In the genomic region with DNA sequence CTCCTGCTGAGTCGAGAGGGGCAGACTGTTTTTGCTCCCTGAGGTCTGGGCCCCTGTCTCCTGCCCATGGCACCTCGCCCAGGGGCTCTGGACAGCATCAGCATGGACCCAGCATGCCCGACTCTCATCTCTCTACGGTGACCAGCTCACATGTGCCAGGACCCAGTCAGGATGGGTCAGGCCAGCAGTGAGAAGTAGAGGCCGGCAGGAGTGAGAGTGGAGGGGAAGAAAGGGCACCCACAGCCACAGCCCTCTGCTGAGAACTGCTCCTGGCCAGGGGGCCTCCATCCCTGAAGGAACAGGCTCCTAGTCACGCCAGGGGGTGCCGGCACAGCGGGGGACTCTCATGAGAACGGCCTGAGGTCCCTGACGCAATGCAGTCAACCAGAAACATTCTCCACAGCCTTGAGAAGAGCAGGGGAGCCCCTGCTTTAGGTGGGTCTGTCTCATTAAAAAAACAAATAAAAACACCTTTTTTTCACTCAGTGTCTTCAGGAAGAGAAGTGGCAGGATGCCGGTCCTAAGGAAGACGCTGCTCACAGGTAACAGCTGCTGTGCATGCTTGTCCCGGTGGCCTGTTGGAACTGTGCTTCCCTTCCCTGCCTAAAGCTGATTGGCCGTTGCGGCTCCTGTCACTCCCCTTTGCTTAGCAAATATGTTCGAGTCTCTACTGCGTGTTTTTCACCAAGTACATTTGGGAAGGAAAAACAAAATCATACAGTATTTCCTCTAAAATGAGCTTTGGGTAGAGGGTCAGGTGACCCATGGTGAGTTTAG, we compare ENCODE assay signal across 17 cellular contexts.
A peak's percentile ranks its signal among the peaks of the same experiment; 100 is the strongest.
DNase-seq lines count a peak whose midpoint lies in the region; ATAC-seq and TF ChIP-seq lines count a peak whose summit lies in the region.
"Had no signal": no experiment of that assay in that cellular context is flagged by ENCODE, and none has a peak within 500 bp of the region (broad histone marks: within the 10 kb centered on the region; RNA-seq: fewer than 3 reads in every experiment).

No MANE protein-coding gene starts in this region.

- H3K9me3 ChIP-seq in IMR-90 (ENCODE audit: control insufficient read depth, insufficient read depth, low read length): no peaks in the 10 kb centered on the region
- H3K9me3 ChIP-seq in smooth muscle cell (replicated peaks; ENCODE audit: low read depth): no peaks in the 10 kb centered on the region
- H3K9me3 ChIP-seq: SJSA1 had no signal

- no peaks in the 10 kb centered on the region for H3K79me2 ChIP-seq in smooth muscle cell (ENCODE audit: low read depth)

- peaks cover 0 to 6% of the 10 kb centered on the region in 2 experiments; a peak in 2 of 4 replicates for H3K79me1 ChIP-seq in IMR-90 (ENCODE audit: low read depth in 1 of 2, low read length in 2 of 2)

- intact Hi-C loops in IMR-90 (cut with micrococcal nuclease) (no loop called here), sciatic nerve (cut with DNase I) (no loop called here)

- no peak overlapping the region for H2AK5ac ChIP-seq in IMR-90 (ENCODE audit: low read depth, low read length)

- BruUV-seq in IMR-90 (replicated peaks; lab: Mats Ljungman, UMichigan): no TSS peak

- no peak overlapping the region for H3K4ac ChIP-seq in IMR-90 (ENCODE audit: low read depth, low read length)

- dilution Hi-C loops in IMR-90 (cut with HindIII; ENCODE audit: low sequenced_read_pairs, unreplicated experiment): no loop called here

- H2BK15ac ChIP-seq in IMR-90 (ENCODE audit: low read depth, low read length): no peak overlapping the region

- TF ChIP-seq POLR2A in IMR-90 (IDR thresholded peaks at IDR 0.05; ENCODE audit: low read depth, low read length): no peak

- H3K18ac ChIP-seq in IMR-90 (ENCODE audit: low read depth, low read length): no peak overlapping the region

- H3K56ac ChIP-seq in IMR-90 (ENCODE audit: extremely low read depth, insufficient read depth, low read length): no peak overlapping the region

- H3K27ac ChIP-seq in IMR-90 (ENCODE audit: insufficient read depth, low read length): no peak overlapping the region
- no peak overlapping the region for H3K27ac ChIP-seq in smooth muscle cell (ENCODE audit: low read depth)
- H3K27ac ChIP-seq: SJSA1 had no signal

- H2AFZ ChIP-seq in IMR-90 (replicated peaks; ENCODE audit: low read length, poor library complexity) (no peak overlapping the region), smooth muscle cell (ENCODE audit: low read depth) (no peak overlapping the region)

- POLR2A ChIA-PET in IMR-90 (lab: Charles Lee; ENCODE audit: unreplicated experiment): no interaction called here

- no peak overlapping the region for H3K14ac ChIP-seq in IMR-90 (replicated peaks; ENCODE audit: low read depth, low read length)

- H3K4me1 ChIP-seq in IMR-90 (ENCODE audit: control insufficient read depth, insufficient read depth, low read length): peaks cover under 1% of the 10 kb centered on the region; the same call in 1 of the 2 replicates
- H3K4me1 ChIP-seq in smooth muscle cell (ENCODE audit: low read depth): no peaks in the 10 kb centered on the region

- no peaks in the 10 kb centered on the region for H3K27me3 ChIP-seq in IMR-90 (ENCODE audit: control insufficient read depth, insufficient read depth, low read length)
- H3K27me3 ChIP-seq in smooth muscle cell (ENCODE audit: low read depth): no peaks in the 10 kb centered on the region
- H3K27me3 ChIP-seq: SJSA1 had no signal

- no peak overlapping the region for H2BK20ac ChIP-seq in IMR-90 (ENCODE audit: low read depth, low read length)

- H3K23ac ChIP-seq in IMR-90 (ENCODE audit: low read depth, low read length): no peak overlapping the region

- H2AK9ac ChIP-seq in IMR-90 (replicated peaks; ENCODE audit: low read depth, low read length, poor library complexity): peak overlapping the region; percentile 76

- TF ChIP-seq RAD21 in IMR-90 (IDR thresholded peaks at IDR 0.05; ENCODE audit: low read length): no peak

- 82% methylated on average over 3 of the region's 17 CpGs; no CpG with 5 or more reads in 1 of the 2 experiments for WGBS in IMR-90 (ENCODE audit: extremely low coverage in 2 of 2, insufficient read length in 1 of 2), 2 experiments
- WGBS in smooth muscle cell (ENCODE audit: low lambda C conversion rate): 91% methylated on average over 17 of the region's 17 CpGs

- DNase-seq in G401 (ENCODE audit: low spot score) (peak; percentile 75), IMR-90 (no peak), choroid plexus epithelial cell (ENCODE audit: low read depth) (peak; percentile 62), sciatic nerve (ENCODE audit: low spot score) (peak; percentile 42), smooth muscle cell (lab: John Stamatoyannopoulos, UW; ENCODE audit: unreplicated experiment) (no peak), amniotic stem cell (lab: John Stamatoyannopoulos, UW) (no peak), NCI-H2029 (lab: John Stamatoyannopoulos, UW) (no peak)
- DNase-seq: CD4-positive, alpha-beta T cell; DND-41; GF-D8; NCI-H146; NCI-H226; NCI-H526; OCI-M1; RPMI8226 had no signal

- in situ Hi-C loops in G401 (cut with HindIII; ENCODE audit: low sequenced_read_pairs) (no loop called here), IMR-90 (cut with MboI; ENCODE audit: low sequenced_read_pairs) (no loop called here)

- ATAC-seq in IMR-90 (ENCODE audit: low read depth) (no peak), sciatic nerve (no peak)
- ATAC-seq: HCT116 had no signal

- no peak overlapping the region for H2BK5ac ChIP-seq in IMR-90 (ENCODE audit: low read depth, low read length, poor library complexity, severe bottlenecking)

- TF ChIP-seq CTCF in IMR-90 (conservative IDR thresholded peaks at IDR 0.05; ENCODE audit: low read depth, low read length) (no peak), choroid plexus epithelial cell (conservative IDR thresholded peaks at IDR 0.05; ENCODE audit: low read depth, low read length) (no peak), smooth muscle cell (IDR thresholded peaks at IDR 0.05; ENCODE audit: borderline replicate concordance, insufficient read depth, poor library complexity, severe bottlenecking) (no peak)

- H2BK120ac ChIP-seq in IMR-90 (ENCODE audit: low read depth, low read length): no peak overlapping the region

- no peak overlapping the region for H3K4me3 ChIP-seq in IMR-90 (ENCODE audit: insufficient read depth, low read depth, low read length)
- H3K4me3 ChIP-seq in choroid plexus epithelial cell (ENCODE audit: low read depth, low read length): no peak overlapping the region
- no peak overlapping the region for H3K4me3 ChIP-seq in smooth muscle cell
- H3K4me3 ChIP-seq: SJSA1 had no signal

- no peak overlapping the region for H3K4me2 ChIP-seq in IMR-90 (ENCODE audit: low read depth, low read length)
- H3K4me2 ChIP-seq in smooth muscle cell: no peak overlapping the region

- H4K8ac ChIP-seq in IMR-90 (ENCODE audit: low read depth in 2 of 2, low read length in 2 of 2): no peak overlapping the region

- H3K36me3 ChIP-seq in IMR-90 (ENCODE audit: control insufficient read depth, insufficient read depth, low read length) (peaks cover 19% of the 10 kb centered on the region), smooth muscle cell (ENCODE audit: low read depth) (no peaks in the 10 kb centered on the region)

- no peak overlapping the region for H3K9ac ChIP-seq in IMR-90 (ENCODE audit: low read depth, low read length)
- H3K9ac ChIP-seq in smooth muscle cell (ENCODE audit: low read depth): no peak overlapping the region

- no peak overlapping the region for H4K5ac ChIP-seq in IMR-90 (ENCODE audit: low read depth, low read length)

- CTCF ChIA-PET in IMR-90 (lab: Yijun Ruan, JAX): interaction anchor here (0.6 kb wide), 1 partner anchor 17 kb away, joined by 3 read pairs; no protein-coding TSS in a partner anchor

- H3F3A ChIP-seq in smooth muscle cell (ENCODE audit: low read depth): no peaks in the 10 kb centered on the region

- H4K20me1 ChIP-seq in IMR-90 (ENCODE audit: insufficient read depth, low read length) (no peaks in the 10 kb centered on the region; the same call in 1 of the 2 replicates), smooth muscle cell (ENCODE audit: low read depth) (no peaks in the 10 kb centered on the region)

- peaks cover 13% of the 10 kb centered on the region for H3K9me1 ChIP-seq in IMR-90 (ENCODE audit: insufficient read depth, low read length)

- H4K91ac ChIP-seq in IMR-90 (ENCODE audit: insufficient read depth, low read depth, low read length): no peak overlapping the region

TF ChIP-seq in IMR-90, 13 proteins besides CTCF, POLR2A, EP300 and RAD21:
- TF ChIP-seq BHLHE40 (IDR thresholded peaks at IDR 0.05; ENCODE audit: low read depth, low read length): no peak
- no peak for TF ChIP-seq CHD1 (IDR thresholded peaks at IDR 0.05; ENCODE audit: low read depth, low read length)
- no peak for TF ChIP-seq MXI1 (IDR thresholded peaks at IDR 0.05; ENCODE audit: borderline replicate concordance, low read depth, low read length)
- no peak for TF ChIP-seq SMC3 (IDR thresholded peaks at IDR 0.05; ENCODE audit: low read depth, low read length)
- TF ChIP-seq MAFK (IDR thresholded peaks at IDR 0.05; ENCODE audit: low read depth, low read length): no peak
- no peak for TF ChIP-seq NFE2L2 (IDR thresholded peaks at IDR 0.05; ENCODE audit: low read depth, low read length)
- no peak for TF ChIP-seq MAZ (IDR thresholded peaks at IDR 0.05; ENCODE audit: borderline replicate concordance, low read depth, low read length)
- TF ChIP-seq, protein P1, sequence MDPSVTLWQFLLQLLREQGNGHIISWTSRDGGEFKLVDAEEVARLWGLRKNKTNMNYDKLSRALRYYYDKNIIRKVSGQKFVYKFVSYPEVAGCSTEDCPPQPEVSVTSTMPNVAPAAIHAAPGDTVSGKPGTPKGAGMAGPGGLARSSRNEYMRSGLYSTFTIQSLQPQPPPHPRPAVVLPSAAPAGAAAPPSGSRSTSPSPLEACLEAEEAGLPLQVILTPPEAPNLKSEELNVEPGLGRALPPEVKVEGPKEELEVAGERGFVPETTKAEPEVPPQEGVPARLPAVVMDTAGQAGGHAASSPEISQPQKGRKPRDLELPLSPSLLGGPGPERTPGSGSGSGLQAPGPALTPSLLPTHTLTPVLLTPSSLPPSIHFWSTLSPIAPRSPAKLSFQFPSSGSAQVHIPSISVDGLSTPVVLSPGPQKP (IDR thresholded peaks at IDR 0.05; ENCODE audit: borderline replicate concordance, low read depth, low read length): no peak
- TF ChIP-seq, protein P2, sequence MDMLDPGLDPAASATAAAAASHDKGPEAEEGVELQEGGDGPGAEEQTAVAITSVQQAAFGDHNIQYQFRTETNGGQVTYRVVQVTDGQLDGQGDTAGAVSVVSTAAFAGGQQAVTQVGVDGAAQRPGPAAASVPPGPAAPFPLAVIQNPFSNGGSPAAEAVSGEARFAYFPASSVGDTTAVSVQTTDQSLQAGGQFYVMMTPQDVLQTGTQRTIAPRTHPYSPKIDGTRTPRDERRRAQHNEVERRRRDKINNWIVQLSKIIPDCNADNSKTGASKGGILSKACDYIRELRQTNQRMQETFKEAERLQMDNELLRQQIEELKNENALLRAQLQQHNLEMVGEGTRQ (IDR thresholded peaks at IDR 0.05; ENCODE audit: low read depth, low read length): no peak
- TF ChIP-seq RFX5 (IDR thresholded peaks at IDR 0.05; ENCODE audit: low read depth, low read length): no peak
- TF ChIP-seq RCOR1 (IDR thresholded peaks at IDR 0.05; ENCODE audit: insufficient replicate concordance, low read length): no peak
- no peak for TF ChIP-seq FOS (IDR thresholded peaks at IDR 0.05; ENCODE audit: low read depth, low read length)
- TF ChIP-seq CEBPB (IDR thresholded peaks at IDR 0.05; ENCODE audit: low read depth, low read length): no peak

Comparison
In these comparisons a context has a peak if more than half of its experiments do, and no peak if none do; other contexts are left out.
1. DNase-seq: peak in G401 (single experiment), choroid plexus epithelial cell (single experiment) and sciatic nerve (single experiment); none in IMR-90 (single experiment), smooth muscle cell (single experiment), amniotic stem cell (single experiment) and NCI-H2029 (single experiment).